ENCODE assay signal across 25 cellular contexts in the genomic region with DNA sequence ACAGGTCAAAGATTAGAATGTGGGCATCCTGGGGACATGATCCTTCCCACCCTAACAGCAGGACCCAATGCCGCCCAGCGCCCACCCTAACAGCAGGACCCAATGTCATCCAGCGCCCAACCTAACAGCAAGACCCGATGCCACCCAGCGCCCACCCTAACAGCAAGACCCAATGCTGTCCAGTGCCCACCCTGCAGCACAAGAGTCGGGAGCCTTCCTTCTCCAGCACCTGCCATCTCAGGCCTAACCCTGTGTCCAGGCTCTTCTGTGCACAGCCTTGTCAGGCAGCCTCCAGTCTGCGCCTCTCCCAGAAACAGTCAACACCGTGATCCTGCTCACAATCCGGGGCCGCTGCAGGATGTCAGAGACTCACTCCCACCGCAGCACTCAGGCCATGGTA.
DNase-seq lines count a peak whose midpoint lies in the region; ATAC-seq, FAIRE-seq and TF ChIP-seq lines count a peak whose summit lies in the region.
"Had no signal": no experiment of that assay in that cellular context is flagged by ENCODE, and none has a peak within 500 bp of the region (broad histone marks: within the 10 kb centered on the region; RNA-seq: fewer than 3 reads in every experiment).

No MANE protein-coding gene starts in this region.

- H3K4me3 ChIP-seq in right lobe of liver = no peak overlapping the region
- no peak overlapping the region for H3K4me3 ChIP-seq in HepG2 (replicated peaks in 1 of 3; ENCODE audit: insufficient read depth in 1 of 3, low read depth in 2 of 3, low read length in 3 of 3)
- H3K4me3 ChIP-seq: BLaER1 treated with 17β-estradiol and CSF1 and Interleukin-3, amounts not matched to agents 10 nM and 100 nM; GM23248; MG63; PC-9 had no signal

- no peaks in the 10 kb centered on the region for H3K9me3 ChIP-seq in right lobe of liver
- no peaks in the 10 kb centered on the region for H3K9me3 ChIP-seq in HepG2 (ENCODE audit: low read length)
- H3K9me3 ChIP-seq in CD4-positive, alpha-beta T cell (ENCODE audit: control insufficient read depth, low read length) = no peaks in the 10 kb centered on the region
- H3K9me3 ChIP-seq: BLaER1 treated with 17β-estradiol and CSF1 and Interleukin-3, amounts not matched to agents 10 nM and 100 nM; MG63 had no signal

- no peak overlapping the region for H2AFZ ChIP-seq in HepG2 (ENCODE audit: low read length)
- H2AFZ ChIP-seq: GM23248, PC-9 had no signal

- peaks cover 7% of the 10 kb centered on the region for H3K27me3 Mint-ChIP-seq in CD4-positive, alpha-beta T cell

- no peaks in the 10 kb centered on the region for H3K79me2 ChIP-seq in HepG2 (ENCODE audit: insufficient read depth, low read length)

- H3K4me3 Mint-ChIP-seq in CD4-positive, alpha-beta T cell = no peak overlapping the region
- H3K4me3 Mint-ChIP-seq: CD4-positive, alpha-beta memory T cell had no signal

- intact Hi-C loops in right lobe of liver (cut with DNase I) (no loop called here), HepG2 (cut with micrococcal nuclease; ENCODE audit: unreplicated experiment) (no loop called here), sciatic nerve (cut with DNase I) (no loop called here)
- intact Hi-C loops in CD4-positive, alpha-beta T cell (cut with DNase I, micrococcal nuclease) = no loop called here

- H3K9me3 Mint-ChIP-seq in CD4-positive, alpha-beta T cell = no peaks in the 10 kb centered on the region

- POLR2A ChIA-PET in HepG2 (lab: Yijun Ruan, JAX) = no interaction called here
- POLR2A ChIA-PET in CD4-positive, alpha-beta T cell (lab: Charles Lee) = no interaction called here

- no CpG with 5 or more reads among the region's 11 CpGs for WGBS in right lobe of liver (ENCODE audit: insufficient coverage, low coverage, low lambda C conversion rate, missing lambda C conversion rate)
- 30% methylated on average over 5 of the region's 11 CpGs for WGBS in HepG2 (ENCODE audit: low lambda C conversion rate)

- no peak for TF ChIP-seq CTCF in right lobe of liver (IDR thresholded peaks at IDR 0.05)
- TF ChIP-seq CTCF in HepG2 (CRISPR knock-in tag; IDR thresholded peaks at IDR 0.05) = no peak
- TF ChIP-seq CTCF in CD4-positive, alpha-beta T cell (IDR thresholded peaks at IDR 0.05) = no peak

- H3K36me3 ChIP-seq in right lobe of liver (no peaks in the 10 kb centered on the region), HepG2 (replicated peaks in 1 of 2; ENCODE audit: control insufficient read depth in 1 of 2, insufficient read depth in 2 of 2, low read length in 2 of 2) (no peaks in the 10 kb centered on the region)
- H3K36me3 ChIP-seq: BLaER1 treated with 17β-estradiol and CSF1 and Interleukin-3, amounts not matched to agents 10 nM and 100 nM; MG63 had no signal

- in situ Hi-C loops in HepG2 (cut with HindIII; ENCODE audit: extremely low pct_ligation_motif_present, low pct_unique_long_range_greater_than_20kb) = no loop called here

- H3K36me3 Mint-ChIP-seq in CD4-positive, alpha-beta T cell (ENCODE audit: low read depth) = no peaks in the 10 kb centered on the region
- H3K36me3 Mint-ChIP-seq: CD4-positive, alpha-beta memory T cell had no signal

- H3K27ac Mint-ChIP-seq in CD4-positive, alpha-beta T cell = no peak overlapping the region
- H3K27ac Mint-ChIP-seq: CD4-positive, alpha-beta memory T cell had no signal

- no peak for TF ChIP-seq POLR2A in right lobe of liver (IDR thresholded peaks at IDR 0.05)
- no peak for TF ChIP-seq POLR2A in HepG2 (IDR thresholded peaks at IDR 0.05; ENCODE audit: insufficient read depth in 1 of 2, low read depth in 2 of 2, low read length in 2 of 2)

- H3K27ac ChIP-seq in right lobe of liver = no peak overlapping the region
- H3K27ac ChIP-seq in HepG2 (ENCODE audit: extremely low read length, insufficient read depth, low read length) = no peak overlapping the region
- H3K27ac ChIP-seq in CD4-positive, alpha-beta T cell (ENCODE audit: low read depth, low read length) = no peak overlapping the region
- H3K27ac ChIP-seq: BLaER1 treated with 17β-estradiol and CSF1 and Interleukin-3, amounts not matched to agents 10 nM and 100 nM; GM23248; PC-9 had no signal

- CTCF ChIA-PET in HepG2 (lab: Yijun Ruan, JAX; ENCODE audit: low intra/inter-chr PET ratio, low total read pairs) = no interaction called here
- CTCF ChIA-PET in CD4-positive, alpha-beta T cell (lab: Charles Lee) = no interaction called here

- no TSS peak for BruUV-seq in HepG2 (replicated peaks; lab: Mats Ljungman, UMichigan)

- no peaks in the 10 kb centered on the region for H3K4me1 Mint-ChIP-seq in CD4-positive, alpha-beta T cell (ENCODE audit: low read depth)
- H3K4me1 Mint-ChIP-seq: CD4-positive, alpha-beta memory T cell had no signal

- ATAC-seq in right lobe of liver = peak in 1 of 4 donors; percentile 26
- ATAC-seq in HepG2 = no peak
- ATAC-seq in left lobe of liver = no peak
- ATAC-seq in sciatic nerve = no peak
- no peak for ATAC-seq in HG03139 (IDR thresholded peaks at IDR 0.05; ENCODE audit: unreplicated experiment)
- ATAC-seq in CD4-positive, alpha-beta T cell (ENCODE audit: poor library complexity) = no peak

- no peak overlapping the region for H3K4me2 ChIP-seq in HepG2 (ENCODE audit: low read depth, low read length)
- H3K4me2 ChIP-seq: BLaER1 treated with 17β-estradiol and CSF1 and Interleukin-3, amounts not matched to agents 10 nM and 100 nM; PC-9 had no signal

- DNase-seq in right lobe of liver (peak in 2 of 3 donors; percentile 19 to 48), HepG2 (ENCODE audit: low spot score) (no peak), left lobe of liver (ENCODE audit: low spot score) (peak; percentile 29), sciatic nerve (ENCODE audit: low spot score) (peak; percentile 41), ureter (ENCODE audit: low spot score) (peak; percentile 34), AML-193 (lab: John Stamatoyannopoulos, UW) (no peak)
- no peak for DNase-seq in CD4-positive, alpha-beta T cell
- DNase-seq: CD4-positive, alpha-beta memory T cell; COR-L47; DMS53; GM23248; H7; KG1; MG63; NCI-H2029 treated with DMSO at 0.1 percent for 48 hours; NCI-H446 treated with DMSO at 0.1 percent for 48 hours; NCI-H526; PC-9; RPMI8226; SHP77 had no signal

- TF ChIP-seq EP300 in HepG2 (IDR thresholded peaks at IDR 0.05; ENCODE audit: low read depth in 2 of 2, low read length in 2 of 2) = no peak
- no peak for TF ChIP-seq EP300 in HepG2 (CRISPR knock-in tag; IDR thresholded peaks at IDR 0.05; ENCODE audit: borderline replicate concordance)

- no peak for FAIRE-seq in HepG2 (lab: Jason Lieb, UNC)
- FAIRE-seq: A204.1, GM18507, HTR-8/SVneo had no signal

- H3K27me3 ChIP-seq in right lobe of liver (no peaks in the 10 kb centered on the region), HepG2 (ENCODE audit: control insufficient read depth in 1 of 2, insufficient read depth in 2 of 2, low read length in 2 of 2) (peaks cover 0 to 19% of the 10 kb centered on the region in 2 experiments; a peak in 2 of 5 replicates)
- no peaks in the 10 kb centered on the region for H3K27me3 ChIP-seq in CD4-positive, alpha-beta T cell (ENCODE audit: control insufficient read depth, insufficient read depth, low read length)
- H3K27me3 ChIP-seq: BLaER1 treated with 17β-estradiol and CSF1 and Interleukin-3, amounts not matched to agents 10 nM and 100 nM; MG63 had no signal

- H3K9ac ChIP-seq in HepG2 (ENCODE audit: insufficient read depth, low read depth, low read length) = no peak overlapping the region
- H3K9ac ChIP-seq: BLaER1 treated with 17β-estradiol and CSF1 and Interleukin-3, amounts not matched to agents 10 nM and 100 nM; GM23248 had no signal

- H3K4me1 ChIP-seq in right lobe of liver (no peaks in the 10 kb centered on the region), HepG2 (ENCODE audit: insufficient read depth, low read length) (no peaks in the 10 kb centered on the region)
- H3K4me1 ChIP-seq: BLaER1 treated with 17β-estradiol and CSF1 and Interleukin-3, amounts not matched to agents 10 nM and 100 nM had no signal

- H4K20me1 ChIP-seq in HepG2 (ENCODE audit: insufficient read depth, low read length) = no peaks in the 10 kb centered on the region
- H4K20me1 ChIP-seq: BLaER1 treated with 17β-estradiol and CSF1 and Interleukin-3, amounts not matched to agents 10 nM and 100 nM had no signal

- no peak for TF ChIP-seq RAD21 in HepG2 (CRISPR knock-in tag; IDR thresholded peaks at IDR 0.05)

TF ChIP-seq in HepG2, 621 proteins besides CTCF, POLR2A, EP300 and RAD21 (continues in another document):
- TF ChIP-seq KDM1A (CRISPR knock-in tag; IDR thresholded peaks at IDR 0.05) (no peak), TBX2 (CRISPR knock-in tag; IDR thresholded peaks at IDR 0.05; ENCODE audit: borderline replicate concordance) (no peak), ZNF7 (CRISPR knock-in tag; IDR thresholded peaks at IDR 0.05) (no peak)
- TF ChIP-seq, protein P1, sequence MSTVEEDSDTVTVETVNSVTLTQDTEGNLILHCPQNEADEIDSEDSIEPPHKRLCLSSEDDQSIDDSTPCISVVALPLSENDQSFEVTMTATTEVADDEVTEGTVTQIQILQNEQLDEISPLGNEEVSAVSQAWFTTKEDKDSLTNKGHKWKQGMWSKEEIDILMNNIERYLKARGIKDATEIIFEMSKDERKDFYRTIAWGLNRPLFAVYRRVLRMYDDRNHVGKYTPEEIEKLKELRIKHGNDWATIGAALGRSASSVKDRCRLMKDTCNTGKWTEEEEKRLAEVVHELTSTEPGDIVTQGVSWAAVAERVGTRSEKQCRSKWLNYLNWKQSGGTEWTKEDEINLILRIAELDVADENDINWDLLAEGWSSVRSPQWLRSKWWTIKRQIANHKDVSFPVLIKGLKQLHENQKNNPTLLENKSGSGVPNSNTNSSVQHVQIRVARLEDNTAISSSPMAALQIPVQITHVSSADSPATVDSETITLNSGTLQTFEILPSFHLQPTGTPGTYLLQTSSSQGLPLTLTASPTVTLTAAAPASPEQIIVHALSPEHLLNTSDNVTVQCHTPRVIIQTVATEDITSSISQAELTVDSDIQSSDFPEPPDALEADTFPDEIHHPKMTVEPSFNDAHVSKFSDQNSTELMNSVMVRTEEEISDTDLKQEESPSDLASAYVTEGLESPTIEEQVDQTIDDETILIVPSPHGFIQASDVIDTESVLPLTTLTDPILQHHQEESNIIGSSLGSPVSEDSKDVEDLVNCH (CRISPR knock-in tag; IDR thresholded peaks at IDR 0.05) = no peak
- TF ChIP-seq, protein P2, sequence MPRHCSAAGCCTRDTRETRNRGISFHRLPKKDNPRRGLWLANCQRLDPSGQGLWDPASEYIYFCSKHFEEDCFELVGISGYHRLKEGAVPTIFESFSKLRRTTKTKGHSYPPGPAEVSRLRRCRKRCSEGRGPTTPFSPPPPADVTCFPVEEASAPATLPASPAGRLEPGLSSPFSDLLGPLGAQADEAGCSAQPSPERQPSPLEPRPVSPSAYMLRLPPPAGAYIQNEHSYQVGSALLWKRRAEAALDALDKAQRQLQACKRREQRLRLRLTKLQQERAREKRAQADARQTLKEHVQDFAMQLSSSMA (CRISPR knock-in tag; IDR thresholded peaks at IDR 0.05) = no peak
- TF ChIP-seq, protein P3, sequence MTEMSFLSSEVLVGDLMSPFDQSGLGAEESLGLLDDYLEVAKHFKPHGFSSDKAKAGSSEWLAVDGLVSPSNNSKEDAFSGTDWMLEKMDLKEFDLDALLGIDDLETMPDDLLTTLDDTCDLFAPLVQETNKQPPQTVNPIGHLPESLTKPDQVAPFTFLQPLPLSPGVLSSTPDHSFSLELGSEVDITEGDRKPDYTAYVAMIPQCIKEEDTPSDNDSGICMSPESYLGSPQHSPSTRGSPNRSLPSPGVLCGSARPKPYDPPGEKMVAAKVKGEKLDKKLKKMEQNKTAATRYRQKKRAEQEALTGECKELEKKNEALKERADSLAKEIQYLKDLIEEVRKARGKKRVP (CRISPR knock-in tag; IDR thresholded peaks at IDR 0.05) = no peak

Comparison
In these comparisons a context has a peak if more than half of its experiments do, and no peak if none do; other contexts are left out.
1. DNase-seq: peak in right lobe of liver (2 of 3), left lobe of liver (single experiment), sciatic nerve (single experiment) and ureter (single experiment); none in HepG2 (single experiment), AML-193 (0 of 2) and CD4-positive, alpha-beta T cell (0 of 10).